ENCODE assay signal across 8 cellular contexts in the genomic region with DNA sequence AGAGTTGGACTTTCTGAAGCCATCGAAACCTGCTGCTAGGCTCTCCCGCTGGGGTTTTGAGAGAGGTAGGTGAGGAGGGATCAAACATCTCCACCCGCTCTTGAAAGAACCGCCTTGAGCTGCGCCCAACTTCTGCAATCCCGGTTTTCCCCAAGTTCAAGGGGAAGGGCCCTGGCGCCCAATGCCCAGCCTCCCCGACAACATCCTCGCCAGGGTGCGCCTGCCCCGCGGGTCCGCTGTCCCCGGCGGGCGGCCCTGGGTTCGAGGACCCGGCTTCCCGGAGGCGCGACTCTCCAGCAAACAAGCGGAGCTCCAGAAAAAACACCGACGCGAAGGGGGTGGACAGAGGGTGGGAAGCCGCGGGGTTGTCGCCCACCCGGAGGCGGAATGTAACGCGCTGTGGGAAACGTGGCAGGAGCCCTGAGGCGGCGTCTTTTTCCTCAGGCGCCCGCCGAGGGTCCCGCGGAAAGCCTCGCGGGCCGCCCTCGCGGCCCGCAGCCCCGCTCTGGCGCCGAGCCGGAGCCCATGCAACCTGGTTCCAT. TPM values are rescaled to one million over a fixed set of nuclear protein-coding genes. Genes with fewer than 3 reads are reported as not detected.
DNase-seq lines count a peak whose midpoint lies in the region; ATAC-seq and TF ChIP-seq lines count a peak whose summit lies in the region.

No MANE protein-coding gene starts in this region.

- peak in 5 of 7 experiments; percentile 5 to 56 (median 32) for DNase-seq in CD8-positive, alpha-beta T cell
- peak; percentile 53 for DNase-seq in activated CD8-positive, alpha-beta memory T cell treated with anti-CD3 and anti-CD28 coated beads, Interleukin-2, amount 10 ng/mL, durations not matched to agents 7 days and 5 days
- DNase-seq in esophagus squamous epithelium (lab: John Stamatoyannopoulos, UW) (peak; percentile 2), naive B cell (no peak), suprapubic skin (ENCODE audit: low spot score in 2 of 2) (peak; percentile 76 to 83), G401 (ENCODE audit: low spot score) (no peak)

- H3K36me3 ChIP-seq in CD8-positive, alpha-beta T cell (ENCODE audit: insufficient read depth, low read length), result no peaks in the 10 kb centered on the region
- peaks cover 0 to 14% (median 0%) of the 10 kb centered on the region in 3 donors for H3K36me3 ChIP-seq in esophagus squamous epithelium
- no peaks in the 10 kb centered on the region for H3K36me3 ChIP-seq in suprapubic skin

- POLR2A ChIA-PET in CD8-positive, alpha-beta T cell (lab: Charles Lee), result interaction anchor here (1.1 to 1.5 kb wide), 3 partner anchors 100 to 207 kb away, joined by 3 to 6 read pairs (median 4); a partner anchor contains a TSS

- intact Hi-C loops in CD8-positive, alpha-beta T cell (cut with DNase I, micrococcal nuclease), result loop anchor here (1.0 to 5.0 kb wide), 3 partner anchors 100 to 207 kb away; a partner anchor contains a TSS
- intact Hi-C loops in esophagus squamous epithelium (cut with DNase I), result no loop called here

- no peak for TF ChIP-seq CTCF in CD8-positive, alpha-beta T cell (IDR thresholded peaks at IDR 0.05)
- TF ChIP-seq CTCF in esophagus squamous epithelium (IDR thresholded peaks at IDR 0.05) (no peak), suprapubic skin (IDR thresholded peaks at IDR 0.05) (no peak)

- no peaks in the 10 kb centered on the region for H3K9me3 ChIP-seq in CD8-positive, alpha-beta T cell (ENCODE audit: low read length)
- H3K9me3 ChIP-seq in esophagus squamous epithelium (no peaks in the 10 kb centered on the region), suprapubic skin (no peaks in the 10 kb centered on the region)

- in situ Hi-C loops in G401 (cut with HindIII; ENCODE audit: low sequenced_read_pairs), result no loop called here

- peak overlapping the region; percentile 91 for H3K4me3 Mint-ChIP-seq in CD8-positive, alpha-beta T cell
- peak overlapping the region; percentile 90 for H3K4me3 Mint-ChIP-seq in activated CD8-positive, alpha-beta memory T cell treated with anti-CD3 and anti-CD28 coated beads, Interleukin-2, amount 10 ng/mL, durations not matched to agents 7 days and 5 days
- H3K4me3 Mint-ChIP-seq in naive B cell, result peak overlapping the region; percentile 88 to 96 (median 91)

- no peaks in the 10 kb centered on the region for H3K27me3 ChIP-seq in CD8-positive, alpha-beta T cell (ENCODE audit: insufficient read depth, low read length)
- H3K27me3 ChIP-seq in esophagus squamous epithelium, result no peaks in the 10 kb centered on the region
- no peaks in the 10 kb centered on the region for H3K27me3 ChIP-seq in suprapubic skin

- H3K36me3 Mint-ChIP-seq in CD8-positive, alpha-beta T cell, result peaks cover 21% of the 10 kb centered on the region
- H3K36me3 Mint-ChIP-seq in activated CD8-positive, alpha-beta memory T cell treated with anti-CD3 and anti-CD28 coated beads, Interleukin-2, amount 10 ng/mL, durations not matched to agents 7 days and 5 days, result peaks cover 41% of the 10 kb centered on the region
- peaks cover 0 to 6% of the 10 kb centered on the region in 2 donors for H3K36me3 Mint-ChIP-seq in naive B cell

- peak; percentile 4 for ATAC-seq in CD8-positive, alpha-beta T cell
- ATAC-seq in GM21447 (IDR thresholded peaks at IDR 0.05; ENCODE audit: unreplicated experiment) (peak; percentile 17), naive B cell (ENCODE audit: low read depth in 2 of 2) (peak; percentile 4 to 5)
- ATAC-seq in activated CD8-positive, alpha-beta memory T cell treated with anti-CD3 and anti-CD28 coated beads, Interleukin-2, amount 10 ng/mL, durations not matched to agents 7 days and 5 days, result peak; percentile 5

- CTCF ChIA-PET in CD8-positive, alpha-beta T cell (lab: Charles Lee), result interaction anchor here (1.2 to 1.9 kb wide), 2 partner anchors 11 to 26 kb away, joined by 3 to 9 read pairs; no protein-coding TSS in a partner anchor
- CTCF ChIA-PET in activated CD8-positive, alpha-beta memory T cell treated with anti-CD3 and anti-CD28 coated beads, Interleukin-2, amount 10 ng/mL, durations not matched to agents 7 days and 5 days (lab: Charles Lee), result interaction anchor here (2.2 kb wide), 1 partner anchor 10 kb away, joined by 10 read pairs; no protein-coding TSS in a partner anchor

- peak overlapping the region; percentile 67 for H3K27ac ChIP-seq in CD8-positive, alpha-beta T cell (ENCODE audit: low read depth, low read length)
- H3K27ac ChIP-seq in esophagus squamous epithelium (peak overlapping the region; percentile 89 to 95 (median 92)), suprapubic skin (peak overlapping the region; percentile 97)

- no peaks in the 10 kb centered on the region for H3K9me3 Mint-ChIP-seq in CD8-positive, alpha-beta T cell
- no peaks in the 10 kb centered on the region for H3K9me3 Mint-ChIP-seq in activated CD8-positive, alpha-beta memory T cell treated with anti-CD3 and anti-CD28 coated beads, Interleukin-2, amount 10 ng/mL, durations not matched to agents 7 days and 5 days (ENCODE audit: low read depth)
- no peaks in the 10 kb centered on the region for H3K9me3 Mint-ChIP-seq in naive B cell

- no peak for TF ChIP-seq RAD21 in Ishikawa (IDR thresholded peaks at IDR 0.05; ENCODE audit: low read depth)

- H3K27ac Mint-ChIP-seq in CD8-positive, alpha-beta T cell, result peak overlapping the region; percentile 96
- peak overlapping the region; percentile 96 for H3K27ac Mint-ChIP-seq in activated CD8-positive, alpha-beta memory T cell treated with anti-CD3 and anti-CD28 coated beads, Interleukin-2, amount 10 ng/mL, durations not matched to agents 7 days and 5 days
- H3K27ac Mint-ChIP-seq in naive B cell, result peak overlapping the region; percentile 74 to 98 (median 93)

- 0% methylated on average over 1 to 4 of the region's 50 CpGs for WGBS in esophagus squamous epithelium, 2 donors
- WGBS in suprapubic skin, result 5% methylated on average over 4 of the region's 50 CpGs

- peak overlapping the region; percentile 92 for H3K4me3 ChIP-seq in CD8-positive, alpha-beta T cell (ENCODE audit: low read depth, low read length)
- H3K4me3 ChIP-seq in esophagus squamous epithelium, result peak overlapping the region; percentile 62 to 91 (median 84)
- peak overlapping the region; percentile 98 for H3K4me3 ChIP-seq in suprapubic skin

- no peaks in the 10 kb centered on the region for H3K27me3 Mint-ChIP-seq in CD8-positive, alpha-beta T cell (ENCODE audit: low read depth)
- H3K27me3 Mint-ChIP-seq in activated CD8-positive, alpha-beta memory T cell treated with anti-CD3 and anti-CD28 coated beads, Interleukin-2, amount 10 ng/mL, durations not matched to agents 7 days and 5 days, result no peaks in the 10 kb centered on the region
- H3K27me3 Mint-ChIP-seq in naive B cell, result no peaks in the 10 kb centered on the region

- H3K4me1 ChIP-seq in CD8-positive, alpha-beta T cell (ENCODE audit: insufficient read depth, low read length), result peaks cover 12% of the 10 kb centered on the region
- H3K4me1 ChIP-seq in esophagus squamous epithelium (peaks cover 7 to 50% (median 8%) of the 10 kb centered on the region in 3 donors), suprapubic skin (peaks cover 31% of the 10 kb centered on the region)

- no peak for TF ChIP-seq EP300 in Ishikawa (IDR thresholded peaks at IDR 0.05; ENCODE audit: borderline replicate concordance)
- TF ChIP-seq EP300 in suprapubic skin (IDR thresholded peaks at IDR 0.05), result no peak

- peaks cover 26% of the 10 kb centered on the region for H3K4me1 Mint-ChIP-seq in CD8-positive, alpha-beta T cell (ENCODE audit: low read depth)
- H3K4me1 Mint-ChIP-seq in activated CD8-positive, alpha-beta memory T cell treated with anti-CD3 and anti-CD28 coated beads, Interleukin-2, amount 10 ng/mL, durations not matched to agents 7 days and 5 days, result peaks cover 59% of the 10 kb centered on the region
- H3K4me1 Mint-ChIP-seq in naive B cell, result peaks cover 10 to 17% (median 16%) of the 10 kb centered on the region in 3 donors

- TF ChIP-seq POLR2A in esophagus squamous epithelium (IDR thresholded peaks at IDR 0.05), result no peak
- no peak for TF ChIP-seq POLR2A in suprapubic skin (IDR thresholded peaks at IDR 0.05)

TF ChIP-seq in Ishikawa, 13 proteins besides CTCF, POLR2A, EP300 and RAD21:
- 0 out of 2 replicates have a peak, but pooled peaks have one; percentile 15 for TF ChIP-seq TAF1 (IDR thresholded peaks at IDR 0.05; ENCODE audit: low read depth)
- TF ChIP-seq, protein P1, sequence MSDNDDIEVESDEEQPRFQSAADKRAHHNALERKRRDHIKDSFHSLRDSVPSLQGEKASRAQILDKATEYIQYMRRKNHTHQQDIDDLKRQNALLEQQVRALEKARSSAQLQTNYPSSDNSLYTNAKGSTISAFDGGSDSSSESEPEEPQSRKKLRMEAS (IDR thresholded peaks at IDR 0.05), result no peak
TF ChIP-seq in Ishikawa: peak in this region for 1.

RNA-seq across cellular contexts. Expression of a gene that starts 0.6 kb away (rescaled TPM):
- total RNA-seq in CD8-positive, alpha-beta T cell, result 10 to 100 TPM; 88.9 to 95.0 TPM
- total RNA-seq in activated CD8-positive, alpha-beta memory T cell treated with anti-CD3 and anti-CD28 coated beads, Interleukin-2, amount 10 ng/mL, durations not matched to agents 7 days and 5 days, result 10 to 100 TPM; 57.5 to 65.8 TPM
- total RNA-seq in esophagus squamous epithelium, result 10 to 100 TPM; 29.5 to 61.4 (median 44.8) TPM
- 1 to 10 TPM; 5.5 to 9.7 (median 7.9) TPM for polyA plus RNA-seq in naive B cell (ENCODE audit: low read depth in 6 of 6)
- 10 to 100 TPM; 50.4 to 81.5 (median 72.4) TPM for total RNA-seq in suprapubic skin
- total RNA-seq in G401 (2014; rRNA removed; shearing (Covaris generic)), result 43.7 and 51.1 TPM in 2 replicates

Comparison
In these comparisons a context has a peak if more than half of its experiments do, and no peak if none do; other contexts are left out.
1. DNase-seq: peak in CD8-positive, alpha-beta T cell (5 of 7), activated CD8-positive, alpha-beta memory T cell treated with anti-CD3 and anti-CD28 coated beads, Interleukin-2, amount 10 ng/mL, durations not matched to agents 7 days and 5 days (single experiment), esophagus squamous epithelium (single experiment) and suprapubic skin (2 of 2); none in naive B cell (single experiment) and G401 (single experiment).
2. Peak in every context shown above with its lines, with median percentiles within 50 percentile points of each other: ATAC-seq, H3K27ac ChIP-seq, H3K4me3 ChIP-seq, H3K27ac Mint-ChIP-seq and H3K4me3 Mint-ChIP-seq.